1 cellular context compared by ENCODE assay signal in the genomic region with DNA sequence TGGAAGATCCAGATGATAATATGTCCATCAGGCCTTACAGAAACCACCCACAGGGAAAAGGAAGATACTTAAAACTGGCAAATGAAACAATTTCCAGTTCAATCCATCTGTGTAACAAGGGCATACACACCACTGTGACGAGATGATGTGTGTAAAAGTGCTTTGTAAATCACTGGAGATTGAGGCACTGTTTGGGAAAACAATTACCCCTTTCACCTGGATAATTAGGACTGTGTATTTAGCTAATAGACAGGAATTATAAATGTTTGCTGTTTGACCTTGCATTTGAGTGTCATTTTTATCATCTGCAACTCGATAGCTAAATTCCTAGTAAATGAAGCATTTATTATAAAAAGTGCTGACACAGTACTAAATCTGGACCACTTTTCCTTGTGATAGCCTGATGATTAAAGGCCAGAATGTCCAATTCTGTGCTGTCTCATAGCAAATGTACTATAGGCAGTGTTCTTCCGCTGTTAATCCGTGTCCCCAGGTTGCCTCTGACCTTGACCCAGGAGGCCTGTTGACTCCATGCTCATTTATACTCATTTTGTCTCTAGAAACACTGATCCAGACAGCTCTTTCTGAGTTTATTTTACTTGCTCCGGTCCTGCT.
TF ChIP-seq lines count a peak whose summit lies in the region.

No MANE protein-coding gene starts in this region.

TF ChIP-seq in neural cell, 6 proteins besides CTCF, POLR2A, EP300 and RAD21 (continued from another document):
- TF ChIP-seq, protein P1, sequence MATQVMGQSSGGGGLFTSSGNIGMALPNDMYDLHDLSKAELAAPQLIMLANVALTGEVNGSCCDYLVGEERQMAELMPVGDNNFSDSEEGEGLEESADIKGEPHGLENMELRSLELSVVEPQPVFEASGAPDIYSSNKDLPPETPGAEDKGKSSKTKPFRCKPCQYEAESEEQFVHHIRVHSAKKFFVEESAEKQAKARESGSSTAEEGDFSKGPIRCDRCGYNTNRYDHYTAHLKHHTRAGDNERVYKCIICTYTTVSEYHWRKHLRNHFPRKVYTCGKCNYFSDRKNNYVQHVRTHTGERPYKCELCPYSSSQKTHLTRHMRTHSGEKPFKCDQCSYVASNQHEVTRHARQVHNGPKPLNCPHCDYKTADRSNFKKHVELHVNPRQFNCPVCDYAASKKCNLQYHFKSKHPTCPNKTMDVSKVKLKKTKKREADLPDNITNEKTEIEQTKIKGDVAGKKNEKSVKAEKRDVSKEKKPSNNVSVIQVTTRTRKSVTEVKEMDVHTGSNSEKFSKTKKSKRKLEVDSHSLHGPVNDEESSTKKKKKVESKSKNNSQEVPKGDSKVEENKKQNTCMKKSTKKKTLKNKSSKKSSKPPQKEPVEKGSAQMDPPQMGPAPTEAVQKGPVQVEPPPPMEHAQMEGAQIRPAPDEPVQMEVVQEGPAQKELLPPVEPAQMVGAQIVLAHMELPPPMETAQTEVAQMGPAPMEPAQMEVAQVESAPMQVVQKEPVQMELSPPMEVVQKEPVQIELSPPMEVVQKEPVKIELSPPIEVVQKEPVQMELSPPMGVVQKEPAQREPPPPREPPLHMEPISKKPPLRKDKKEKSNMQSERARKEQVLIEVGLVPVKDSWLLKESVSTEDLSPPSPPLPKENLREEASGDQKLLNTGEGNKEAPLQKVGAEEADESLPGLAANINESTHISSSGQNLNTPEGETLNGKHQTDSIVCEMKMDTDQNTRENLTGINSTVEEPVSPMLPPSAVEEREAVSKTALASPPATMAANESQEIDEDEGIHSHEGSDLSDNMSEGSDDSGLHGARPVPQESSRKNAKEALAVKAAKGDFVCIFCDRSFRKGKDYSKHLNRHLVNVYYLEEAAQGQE (IDR thresholded peaks at IDR 0.05; ENCODE audit: borderline replicate concordance): peak; percentile 23
- peak; percentile 36 for TF ChIP-seq POLR2AphosphoS5 (IDR thresholded peaks at IDR 0.05)
